1 cellular context compared by ENCODE assay signal in genomic region chr7:129012641-129013040, GRCh38.
TF ChIP-seq lines count a peak whose summit lies in the region.

No MANE protein-coding gene starts in this region.

TF ChIP-seq in GM12878, 131 proteins besides CTCF, POLR2A, EP300 and RAD21 (continued from another document):
- TF ChIP-seq BHLHE40 (IDR thresholded peaks at IDR 0.05; ENCODE audit: borderline replicate concordance in 1 of 2, low read depth in 2 of 2, low read length in 1 of 2) = no peak
- TF ChIP-seq MTA3 (IDR thresholded peaks at IDR 0.05; ENCODE audit: borderline replicate concordance, low read length) = no peak
- no peak for TF ChIP-seq BCL11A (IDR thresholded peaks at IDR 0.05; ENCODE audit: low read depth, low read length)
- no peak for TF ChIP-seq USF1 (IDR thresholded peaks at IDR 0.05; ENCODE audit: borderline replicate concordance, extremely low read length, insufficient read depth, low read depth, low read length)
- no peak for TF ChIP-seq CUX1 (IDR thresholded peaks at IDR 0.05; ENCODE audit: insufficient replicate concordance, low read depth, low read length)
